In the genomic region with DNA sequence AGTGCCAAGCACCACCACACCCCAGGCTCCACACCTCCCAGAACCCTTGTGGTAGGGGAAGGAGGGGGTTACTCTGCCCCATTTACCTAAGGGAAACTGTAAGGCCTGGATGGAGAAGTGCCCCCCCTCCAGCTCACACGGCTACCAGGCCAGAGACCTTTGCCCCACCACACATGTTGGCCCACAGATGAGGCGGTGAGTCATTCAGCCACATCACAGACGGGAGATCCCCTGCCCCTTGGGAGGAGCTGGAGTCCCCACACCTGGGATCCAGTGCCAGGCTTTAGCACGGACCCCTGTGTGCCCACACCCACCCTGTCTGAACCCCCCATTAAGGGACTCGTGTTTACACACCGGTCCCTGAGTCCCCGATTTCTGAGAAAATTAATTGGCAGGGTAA, we compare ENCODE assay signal across 1 cellular context.
TF ChIP-seq lines count a peak whose summit lies in the region.

No MANE protein-coding gene starts in this region.

TF ChIP-seq in WTC11, 78 proteins besides CTCF, POLR2A, EP300 and RAD21 (continued from another document):
- no peak for TF ChIP-seq SMAD3 (CRISPR knock-in tag; IDR thresholded peaks at IDR 0.05; ENCODE audit: borderline replicate concordance)
- TF ChIP-seq, protein P1, sequence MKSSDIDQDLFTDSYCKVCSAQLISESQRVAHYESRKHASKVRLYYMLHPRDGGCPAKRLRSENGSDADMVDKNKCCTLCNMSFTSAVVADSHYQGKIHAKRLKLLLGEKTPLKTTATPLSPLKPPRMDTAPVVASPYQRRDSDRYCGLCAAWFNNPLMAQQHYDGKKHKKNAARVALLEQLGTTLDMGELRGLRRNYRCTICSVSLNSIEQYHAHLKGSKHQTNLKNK (CRISPR knock-in tag; IDR thresholded peaks at IDR 0.05), result no peak
